ENCODE assay signal across 1 cellular context in the genomic region with DNA sequence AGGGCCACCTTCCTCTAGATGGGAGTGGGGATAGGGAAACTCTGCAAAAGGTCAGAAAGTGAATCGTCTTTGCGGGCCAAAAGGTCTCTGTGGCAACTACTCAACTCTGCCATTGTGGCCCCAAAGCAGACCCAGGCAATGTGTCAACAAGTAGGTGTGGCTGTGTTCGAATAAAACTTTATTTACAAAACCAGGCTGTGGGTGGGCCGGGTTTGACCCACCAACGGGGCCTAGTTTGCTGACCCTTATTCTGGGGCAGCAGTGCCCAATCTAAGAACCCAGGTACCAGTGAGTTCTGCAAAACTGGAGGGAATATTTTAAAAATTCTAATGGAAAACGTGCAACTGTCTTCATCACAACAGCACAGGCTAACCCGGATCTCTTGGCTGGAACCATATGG.
TF ChIP-seq lines count a peak whose summit lies in the region.

No MANE protein-coding gene starts in this region.

TF ChIP-seq in H1, 55 proteins besides CTCF, POLR2A, EP300 and RAD21:
- no peak for TF ChIP-seq KDM1A (IDR thresholded peaks at IDR 0.05; ENCODE audit: borderline replicate concordance, low read length)
- TF ChIP-seq SP1 (IDR thresholded peaks at IDR 0.05; ENCODE audit: low read depth, low read length) = no peak
- no peak for TF ChIP-seq CTBP2 (IDR thresholded peaks at IDR 0.05; ENCODE audit: borderline replicate concordance, insufficient read depth, insufficient read length, low read length)
- no peak for TF ChIP-seq ASH2L (IDR thresholded peaks at IDR 0.05; ENCODE audit: low read length)
- TF ChIP-seq, protein P1, sequence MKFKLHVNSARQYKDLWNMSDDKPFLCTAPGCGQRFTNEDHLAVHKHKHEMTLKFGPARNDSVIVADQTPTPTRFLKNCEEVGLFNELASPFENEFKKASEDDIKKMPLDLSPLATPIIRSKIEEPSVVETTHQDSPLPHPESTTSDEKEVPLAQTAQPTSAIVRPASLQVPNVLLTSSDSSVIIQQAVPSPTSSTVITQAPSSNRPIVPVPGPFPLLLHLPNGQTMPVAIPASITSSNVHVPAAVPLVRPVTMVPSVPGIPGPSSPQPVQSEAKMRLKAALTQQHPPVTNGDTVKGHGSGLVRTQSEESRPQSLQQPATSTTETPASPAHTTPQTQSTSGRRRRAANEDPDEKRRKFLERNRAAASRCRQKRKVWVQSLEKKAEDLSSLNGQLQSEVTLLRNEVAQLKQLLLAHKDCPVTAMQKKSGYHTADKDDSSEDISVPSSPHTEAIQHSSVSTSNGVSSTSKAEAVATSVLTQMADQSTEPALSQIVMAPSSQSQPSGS (IDR thresholded peaks at IDR 0.05; ENCODE audit: low read length) = no peak
- TF ChIP-seq CHD7 (IDR thresholded peaks at IDR 0.05; ENCODE audit: insufficient replicate concordance, low read length) = no peak
- TF ChIP-seq NANOG (IDR thresholded peaks at IDR 0.05; ENCODE audit: insufficient read depth, low read depth, low read length, poor library complexity, severe bottlenecking) = no peak
- no peak for TF ChIP-seq TCF12 (IDR thresholded peaks at IDR 0.05; ENCODE audit: low read depth, low read length)
- TF ChIP-seq HDAC6 (IDR thresholded peaks at IDR 0.05; ENCODE audit: low read depth, low read length) = no peak
- no peak for TF ChIP-seq SUZ12 (IDR thresholded peaks at IDR 0.05; ENCODE audit: low read length)
- no peak for TF ChIP-seq CHD2 (IDR thresholded peaks at IDR 0.05; ENCODE audit: low read length)
- TF ChIP-seq SIN3A (conservative IDR thresholded peaks at IDR 0.05 in 1 of 2, IDR thresholded peaks at IDR 0.05 in 1 of 2; ENCODE audit: low read depth in 1 of 2, low read length in 2 of 2) = no peak
